ENCODE assay signal across 35 cellular contexts in the genomic region with DNA sequence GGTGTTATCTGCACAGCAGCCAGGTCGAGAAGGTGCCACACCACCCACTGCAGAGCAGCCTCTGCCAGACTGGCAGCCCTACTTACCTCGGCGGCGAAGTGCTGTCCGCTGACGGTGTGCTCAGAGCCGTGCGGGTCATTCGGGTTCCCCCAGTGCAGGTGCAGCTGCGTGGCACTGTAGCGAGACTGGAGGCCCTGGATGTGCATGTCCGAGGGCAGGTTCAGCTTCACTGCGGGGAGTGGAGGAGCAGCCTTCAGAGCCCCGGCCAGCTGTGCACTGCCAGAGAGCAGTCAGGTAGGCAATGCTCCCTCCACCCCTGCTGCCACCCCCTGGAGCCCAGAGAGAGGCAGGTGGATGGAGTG.
"Had no signal": no experiment of that assay in that cellular context is flagged by ENCODE, and none has a peak within 500 bp of the region (broad histone marks: within the 10 kb centered on the region; RNA-seq: fewer than 3 reads in every experiment).

No MANE protein-coding gene starts in this region.

- DNase-seq: activated CD4-positive, alpha-beta T cell treated with anti-CD3 and anti-CD28 coated beads for 48 hours; activated CD4-positive, alpha-beta T cell treated with anti-CD3 and anti-CD28 coated beads, Interleukin-2, amount 50 U/mL, for 48 hours; activated CD8-positive, alpha-beta memory T cell treated with anti-CD3 and anti-CD28 coated beads for 24 hours; activated effector memory CD4-positive, alpha-beta T cell treated with anti-CD3 and anti-CD28 coated beads, Interleukin-2, amount 50 U/mL, for 16 hours; activated naive CD4-positive, alpha-beta T cell treated with anti-CD3 and anti-CD28 coated beads for 36 hours; activated naive CD8-positive, alpha-beta T cell treated with anti-CD3 and anti-CD28 coated beads for 36 hours; adrenal gland; aorta; body of pancreas; cerebellar nuclear complex; colonic mucosa; effector CD8-positive, alpha-beta T cell; esophagus squamous epithelium; foreskin melanocyte; heart right ventricle; kidney glomerular epithelial cell; left lung; mucosa of descending colon; nephron progenitor cell; psoas muscle; small intestine; stimulated activated CD4-positive, alpha-beta T cell treated with anti-CD3 and anti-CD28 coated beads, Interleukin-1b, Interleukin-23, amount 100 ng/mL, for 48 hours; stimulated activated CD4-positive, alpha-beta T cell treated with anti-CD3 and anti-CD28 coated beads, Interleukin-4, amount 100 ng/mL, for 4 hours; stimulated activated CD8-positive, alpha-beta memory T cell treated with anti-CD3 and anti-CD28 coated beads, Interleukin-4, amount 100 ng/mL, for 48 hours; stimulated activated naive CD4-positive, alpha-beta T cell; T-helper 9 cell; uterus; WERI-Rb-1 had no signal

- H3K9me3 Mint-ChIP-seq: activated naive CD4-positive, alpha-beta T cell treated with anti-CD3 and anti-CD28 coated beads for 36 hours; activated naive CD8-positive, alpha-beta T cell treated with anti-CD3 and anti-CD28 coated beads for 36 hours; nephron progenitor cell; T-helper 1 cell treated with Interleukin-12 subunit alpha and Interleukin-12 subunit beta and Interleukin-4 antibody, amounts not matched to agents 30 μg/mL and 1 μg/mL, for 36 hours had no signal

- H3K36me3 Mint-ChIP-seq: activated naive CD8-positive, alpha-beta T cell treated with anti-CD3 and anti-CD28 coated beads for 36 hours had no signal

- H3K27me3 ChIP-seq: adrenal gland, body of pancreas, colonic mucosa, esophagus squamous epithelium, left lung, pancreas, sigmoid colon, tibial nerve, uterus had no signal

- H3K27ac Mint-ChIP-seq: activated naive CD4-positive, alpha-beta T cell treated with anti-CD3 and anti-CD28 coated beads for 36 hours; activated naive CD8-positive, alpha-beta T cell treated with anti-CD3 and anti-CD28 coated beads for 36 hours; nephron progenitor cell; T-helper 1 cell treated with Interleukin-12 subunit alpha and Interleukin-12 subunit beta and Interleukin-4 antibody, amounts not matched to agents 30 μg/mL and 1 μg/mL, for 36 hours had no signal

- H3K4me3 ChIP-seq: adrenal gland, body of pancreas, colonic mucosa, esophagus squamous epithelium, heart right ventricle, left lung, lung, mucosa of descending colon, pancreas, psoas muscle, sigmoid colon, tibial nerve, uterus had no signal

- H3K9me3 ChIP-seq: adrenal gland, body of pancreas, colonic mucosa, esophagus squamous epithelium, heart right ventricle, left lung, mucosa of descending colon, pancreas, psoas muscle, sigmoid colon, tibial nerve, uterus had no signal

- H3K27ac ChIP-seq: adrenal gland, body of pancreas, colonic mucosa, epithelial cell of prostate, heart right ventricle, left lung, pancreas, psoas muscle, sigmoid colon, tibial nerve, uterus, WERI-Rb-1 had no signal

- H3K4me3 Mint-ChIP-seq: activated naive CD4-positive, alpha-beta T cell treated with anti-CD3 and anti-CD28 coated beads for 36 hours; activated naive CD8-positive, alpha-beta T cell treated with anti-CD3 and anti-CD28 coated beads for 36 hours; nephron progenitor cell; T-helper 1 cell treated with Interleukin-12 subunit alpha and Interleukin-12 subunit beta and Interleukin-4 antibody, amounts not matched to agents 30 μg/mL and 1 μg/mL, for 36 hours had no signal

- H3K27me3 Mint-ChIP-seq: activated naive CD8-positive, alpha-beta T cell treated with anti-CD3 and anti-CD28 coated beads for 36 hours had no signal

- H3K36me3 ChIP-seq: adrenal gland, colonic mucosa, heart right ventricle, left lung, pancreas, sigmoid colon, tibial nerve, uterus, WERI-Rb-1 had no signal

- ATAC-seq: activated CD4-positive, CD25-positive, alpha-beta regulatory T cell treated with anti-CD3 and anti-CD28 coated beads, Interleukin-2, amount 50 U/mL, for 24 hours; body of pancreas; heart right ventricle; left lung; mucosa of descending colon; pancreas; psoas muscle had no signal
